ENCODE assay signal across 8 cellular contexts in genomic region chr12:124053855-124054254, GRCh38.
DNase-seq lines count a peak whose midpoint lies in the region; ATAC-seq, FAIRE-seq and TF ChIP-seq lines count a peak whose summit lies in the region.

No MANE protein-coding gene starts in this region.

- intact Hi-C loops in K562 (cut with micrococcal nuclease): loop anchor here (10.0 kb wide), 1 partner anchor 111 kb away; no protein-coding TSS in a partner anchor
- intact Hi-C loops in thyroid gland (cut with DNase I): no loop called here
- intact Hi-C loops in lower leg skin (cut with DNase I; ENCODE audit: low total_unique reads): no loop called here

- WGBS in K562 (ENCODE audit: insufficient coverage, low coverage, missing lambda C conversion rate): 1% methylated on average over 11 of the region's 11 CpGs
- WGBS in thyroid gland, 2 donors: 1 to 8% methylated on average over 11 of the region's 11 CpGs
- WGBS in lower leg skin, 2 donors: 32 to 38% methylated on average over 11 of the region's 11 CpGs

- H2AFZ ChIP-seq in K562 (ENCODE audit: low read depth, low read length): no peak overlapping the region

- H3K4me1 ChIP-seq in K562 (replicated peaks in 1 of 2; ENCODE audit: control insufficient read depth in 2 of 2, insufficient read depth in 2 of 2, low read length in 2 of 2): no peaks in the 10 kb centered on the region
- H3K4me1 ChIP-seq in thyroid gland: peaks cover 7 to 21% of the 10 kb centered on the region in 2 donors

- no peak overlapping the region for H3K9ac ChIP-seq in K562 (ENCODE audit: insufficient read depth in 1 of 2, low read depth in 2 of 2, low read length in 2 of 2)

- no peak for TF ChIP-seq POLR2A in K562 (conservative IDR thresholded peaks at IDR 0.05)
- TF ChIP-seq POLR2A in thyroid gland (IDR thresholded peaks at IDR 0.05): peak in 1 of 2 donors; percentile 26
- TF ChIP-seq POLR2A in lower leg skin (IDR thresholded peaks at IDR 0.05): no peak

- no peaks in the 10 kb centered on the region for H3K79me2 ChIP-seq in K562 (ENCODE audit: control insufficient read depth, insufficient read depth, low read length)

- H3K9me3 ChIP-seq in K562 (replicated peaks; ENCODE audit: control insufficient read depth, insufficient read depth, low read depth, low read length) (no peaks in the 10 kb centered on the region; the same call in 1 of the 2 replicates), thyroid gland (no peaks in the 10 kb centered on the region)

- H3K27me3 ChIP-seq in K562 (ENCODE audit: control insufficient read depth in 2 of 2, insufficient read depth in 2 of 2, low read length in 2 of 2) (peaks cover 36 to 48% of the 10 kb centered on the region in 2 experiments), thyroid gland (no peaks in the 10 kb centered on the region)

- CTCF ChIA-PET in K562 (lab: Yijun Ruan, JAX; ENCODE audit: low intra/inter-chr PET ratio): interaction anchor here (0.7 to 2.3 kb wide), 4 partner anchors 193 to 718 kb away, joined by 3 to 9 read pairs (median 7); no protein-coding TSS in a partner anchor

- TF ChIP-seq EP300 in K562 (IDR thresholded peaks at IDR 0.05; ENCODE audit: low read length): no peak

- H3K4me2 ChIP-seq in K562 (ENCODE audit: insufficient read depth, low read length): no peak overlapping the region

- no peaks in the 10 kb centered on the region for H4K20me1 ChIP-seq in K562 (replicated peaks; ENCODE audit: control insufficient read depth, insufficient read depth, low read length)

- DNase-seq in DMS79 (lab: John Stamatoyannopoulos, UW) (peak; percentile 72), NCI-H146 (lab: John Stamatoyannopoulos, UW) (peak; percentile 85), K562 (ENCODE audit: extremely low read depth in 1 of 4, low spot score in 3 of 4) (peak in 3 of 4 experiments; percentile 25 to 46 (median 43)), iris pigment epithelial cell (ENCODE audit: low read depth) (peak; percentile 75), thyroid gland (peak; percentile 89 to 90), lower leg skin (ENCODE audit: low spot score in 2 of 2) (no peak)

- FAIRE-seq in K562 (lab: Jason Lieb, UNC): peak; percentile 74

- H3K4me3 ChIP-seq in K562 (no peak overlapping the region), thyroid gland (replicated peaks in 1 of 3) (no peak overlapping the region), lower leg skin (ENCODE audit: low read depth, poor library complexity, severe bottlenecking) (no peak overlapping the region)

- in situ Hi-C loops in K562 (cut with MboI): no loop called here

- BruUV-seq in K562 (replicated peaks; lab: Mats Ljungman, UMichigan): no TSS peak

- POLR2A ChIA-PET in K562 (lab: Yijun Ruan, JAX): interaction anchor here (0.6 to 1.7 kb wide), 5 partner anchors 14 to 398 kb away, joined by 3 to 6 read pairs (median 4); no protein-coding TSS in a partner anchor

- TF ChIP-seq CTCF in K562 (IDR thresholded peaks at IDR 0.05 in 2 of 3, conservative IDR thresholded peaks at IDR 0.05 in 1 of 3; ENCODE audit: insufficient read depth in 2 of 3, low read depth in 1 of 3, low read length in 3 of 3): peak; percentile 66 to 74 (median 74)
- peak in 4 of 6 experiments; percentile 52 to 71 (median 56) for TF ChIP-seq CTCF in thyroid gland (IDR thresholded peaks at IDR 0.05)
- peak in 1 of 3 donors; percentile 28 for TF ChIP-seq CTCF in lower leg skin (IDR thresholded peaks at IDR 0.05)

- ATAC-seq in K562 (peak; percentile 91), GM19395 (IDR thresholded peaks at IDR 0.05; ENCODE audit: unreplicated experiment) (no peak), GM18861 (IDR thresholded peaks at IDR 0.05; ENCODE audit: unreplicated experiment) (no peak)

- H3K27ac ChIP-seq in K562 (ENCODE audit: extremely low read depth, low read depth, low read length): no peak overlapping the region
- H3K27ac ChIP-seq in thyroid gland: peak overlapping the region; percentile 84 to 91 (median 87)

- TF ChIP-seq RAD21 in K562 (CRISPR knock-in tag; conservative IDR thresholded peaks at IDR 0.05 in 1 of 2, IDR thresholded peaks at IDR 0.05 in 1 of 2): peak; percentile 74 to 83

- H3K36me3 ChIP-seq in K562 (ENCODE audit: control insufficient read depth, insufficient read depth, low read length) (no peaks in the 10 kb centered on the region), thyroid gland (no peaks in the 10 kb centered on the region)

- H3K9me1 ChIP-seq in K562 (ENCODE audit: control insufficient read depth, insufficient read depth, low read length): no peaks in the 10 kb centered on the region

TF ChIP-seq in K562, 482 proteins besides CTCF, POLR2A, EP300 and RAD21:
- no peak for TF ChIP-seq ZNF740 (CRISPR knock-in tag; IDR thresholded peaks at IDR 0.05)
- TF ChIP-seq ZNF740 (tag; IDR thresholded peaks at IDR 0.05): 0 out of 4 replicates have a peak, but pooled peaks of 1 of the 2 experiments have one; percentile 19
- peak; percentile 71; the same call in 1 of the 2 replicates for TF ChIP-seq DEAF1 (CRISPR knock-in tag; IDR thresholded peaks at IDR 0.05)
- TF ChIP-seq RBM22 (IDR thresholded peaks at IDR 0.05; ENCODE audit: low read depth, low read length, poor library complexity, severe bottlenecking): no peak
- TF ChIP-seq FOSL1 (tag; conservative IDR thresholded peaks at IDR 0.05): no peak
- TF ChIP-seq SMC3 (conservative IDR thresholded peaks at IDR 0.05; ENCODE audit: insufficient read depth, low read depth, low read length): peak; percentile 60
- peak; percentile 65; the same call in 1 of the 2 replicates for TF ChIP-seq STAG1 (CRISPR knock-in tag; IDR thresholded peaks at IDR 0.05; ENCODE audit: borderline replicate concordance)
- TF ChIP-seq ARID2 (IDR thresholded peaks at IDR 0.05): peak; percentile 66
- TF ChIP-seq CC2D1A (IDR thresholded peaks at IDR 0.05): peak; percentile 36; the same call in 1 of the 2 replicates

Comparison
In these comparisons a context has a peak if more than half of its experiments do, and no peak if none do; other contexts are left out.
1. DNase-seq: peak in DMS79 (single experiment), NCI-H146 (single experiment), K562 (3 of 4), iris pigment epithelial cell (single experiment) and thyroid gland (2 of 2); none in lower leg skin (0 of 2).